ENCODE assay signal across 25 cellular contexts in the genomic region with DNA sequence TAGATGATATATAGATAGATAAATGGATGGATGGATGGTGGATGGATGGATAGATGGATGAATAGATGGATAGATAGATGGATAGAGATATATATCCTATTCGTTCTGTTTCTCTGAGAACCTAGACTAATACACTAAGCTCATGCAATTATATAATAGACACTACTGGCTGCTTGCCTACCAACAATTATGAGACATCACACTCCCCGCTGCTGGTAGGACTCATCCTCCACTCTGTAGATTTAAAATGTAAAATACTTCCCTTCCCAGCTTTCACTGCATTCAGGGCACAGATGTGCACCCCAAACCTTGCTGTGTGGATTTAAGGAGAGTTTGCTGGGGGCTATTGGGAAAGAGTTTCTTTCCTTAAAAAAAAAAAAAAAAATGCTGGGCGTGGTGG.
"Had no signal": no experiment of that assay in that cellular context is flagged by ENCODE, and none has a peak within 500 bp of the region (broad histone marks: within the 10 kb centered on the region; RNA-seq: fewer than 3 reads in every experiment).

No MANE protein-coding gene starts in this region.

- H3K4me1 ChIP-seq: adrenal gland, body of pancreas, breast epithelium had no signal

- H3K36me3 Mint-ChIP-seq: activated naive CD4-positive, alpha-beta T cell treated with anti-CD3 and anti-CD28 coated beads, Interleukin-2, amount 50 U/mL, for 72 hours had no signal

- H3K27ac Mint-ChIP-seq: activated CD4-positive, alpha-beta T cell treated with anti-CD3 and anti-CD28 coated beads, Interleukin-2, amount 10 ng/mL, durations not matched to agents 24 days and 14 days; activated CD8-positive, alpha-beta T cell treated with anti-CD3 and anti-CD28 coated beads for 36 hours; activated naive CD4-positive, alpha-beta T cell treated with anti-CD3 and anti-CD28 coated beads for 36 hours; activated naive CD4-positive, alpha-beta T cell treated with anti-CD3 and anti-CD28 coated beads, Interleukin-2, amount 50 U/mL, for 72 hours; activated T-helper 2 cell treated with anti-CD3 and anti-CD28 coated beads, Interferon-gamma antibody, Interleukin-2, Interleukin-4, amounts not matched to agents 10 μg/mL and 5 μg/mL and 100 μg/mL, durations not matched to agents 14 hours and 24 hours and 36 hours; T-helper 1 cell treated with Interleukin-12 subunit alpha and Interleukin-12 subunit beta and Interleukin-4 antibody, amounts not matched to agents 30 μg/mL and 1 μg/mL, for 36 hours; T-helper 2 cell treated with Interferon-gamma antibody and Interleukin-4, amounts not matched to agents 5 μg/mL and 100 μg/mL, for 36 hours had no signal

- ATAC-seq: activated CD8-positive, alpha-beta T cell treated with anti-CD3 and anti-CD28 coated beads for 36 hours; activated naive CD4-positive, alpha-beta T cell treated with anti-CD3 and anti-CD28 coated beads, Interleukin-2, amount 50 U/mL, for 72 hours; body of pancreas had no signal

- H3K27me3 ChIP-seq: adrenal gland, body of pancreas, breast epithelium, SJCRH30 had no signal

- FAIRE-seq: astrocyte, TTC549 had no signal

- H3K4me3 Mint-ChIP-seq: activated CD4-positive, alpha-beta T cell treated with anti-CD3 and anti-CD28 coated beads, Interleukin-2, amount 10 ng/mL, durations not matched to agents 24 days and 14 days; activated CD8-positive, alpha-beta T cell treated with anti-CD3 and anti-CD28 coated beads for 36 hours; activated naive CD4-positive, alpha-beta T cell treated with anti-CD3 and anti-CD28 coated beads for 36 hours; T-helper 1 cell treated with Interleukin-12 subunit alpha and Interleukin-12 subunit beta and Interleukin-4 antibody, amounts not matched to agents 30 μg/mL and 1 μg/mL, for 36 hours; T-helper 2 cell treated with Interferon-gamma antibody and Interleukin-4, amounts not matched to agents 5 μg/mL and 100 μg/mL, for 36 hours had no signal

- H3K36me3 ChIP-seq: adrenal gland, breast epithelium, SJCRH30 had no signal

- H3K9me3 ChIP-seq: adrenal gland, body of pancreas, breast epithelium, SJCRH30 had no signal

- H3K9me3 Mint-ChIP-seq: activated CD4-positive, alpha-beta T cell treated with anti-CD3 and anti-CD28 coated beads, Interleukin-2, amount 10 ng/mL, durations not matched to agents 24 days and 14 days; activated CD8-positive, alpha-beta T cell treated with anti-CD3 and anti-CD28 coated beads for 36 hours; activated naive CD4-positive, alpha-beta T cell treated with anti-CD3 and anti-CD28 coated beads for 36 hours; activated naive CD4-positive, alpha-beta T cell treated with anti-CD3 and anti-CD28 coated beads, Interleukin-2, amount 50 U/mL, for 72 hours; activated T-helper 2 cell treated with anti-CD3 and anti-CD28 coated beads, Interferon-gamma antibody, Interleukin-2, Interleukin-4, amounts not matched to agents 10 μg/mL and 5 μg/mL and 100 μg/mL, durations not matched to agents 14 hours and 24 hours and 36 hours; T-helper 1 cell treated with Interleukin-12 subunit alpha and Interleukin-12 subunit beta and Interleukin-4 antibody, amounts not matched to agents 30 μg/mL and 1 μg/mL, for 36 hours; T-helper 2 cell treated with Interferon-gamma antibody and Interleukin-4, amounts not matched to agents 5 μg/mL and 100 μg/mL, for 36 hours had no signal

- DNase-seq: activated CD4-positive, alpha-beta T cell treated with anti-CD3 and anti-CD28 coated beads, Interleukin-2, amount 10 ng/mL, durations not matched to agents 24 days and 14 days; activated CD4-positive, alpha-beta T cell treated with anti-CD3 and anti-CD28 coated beads, Interleukin-2, amount 50 U/mL, for 4 hours; activated CD8-positive, alpha-beta T cell treated with anti-CD3 and anti-CD28 coated beads for 36 hours; activated gamma-delta T cell; activated naive CD4-positive, alpha-beta T cell treated with anti-CD3 and anti-CD28 coated beads for 36 hours; activated T-cell treated with anti-CD3 and anti-CD28 coated beads, Interleukin-2, amount 50 U/mL, for 1 hour; adrenal gland; body of pancreas; Karpas-422; KBM-7; NCI-H1105; NCI-H1417 treated with DMSO at 0.1 percent for 48 hours; NCI-H2029; NCI-H345; NCI-H524 treated with DMSO at 0.1 percent for 48 hours; Right ventricle myocardium superior; SJCRH30 had no signal

- H3K4me3 ChIP-seq: adrenal gland, body of pancreas, breast epithelium, SJCRH30, SK-N-MC had no signal

- H3K27ac ChIP-seq: adrenal gland, body of pancreas, breast epithelium, SJCRH30, SK-N-MC had no signal

- H3K4me1 Mint-ChIP-seq: activated CD4-positive, alpha-beta T cell treated with anti-CD3 and anti-CD28 coated beads, Interleukin-2, amount 10 ng/mL, durations not matched to agents 24 days and 14 days had no signal
